ENCODE assay signal across 17 cellular contexts in genomic region chr15:79082363-79083070, GRCh38. TPM values are rescaled to one million over a fixed set of nuclear protein-coding genes. Genes with fewer than 3 reads are reported as not detected.
A peak's percentile ranks its signal among the peaks of the same experiment; 100 is the strongest.
DNase-seq lines count a peak whose midpoint lies in the region; ATAC-seq, FAIRE-seq and TF ChIP-seq lines count a peak whose summit lies in the region.
"Had no signal": no experiment of that assay in that cellular context is flagged by ENCODE, and none has a peak within 500 bp of the region (broad histone marks: within the 10 kb centered on the region; RNA-seq: fewer than 3 reads in every experiment).

No MANE protein-coding gene starts in this region.

- no peaks in the 10 kb centered on the region for H3K36me3 Mint-ChIP-seq in endodermal cell (ENCODE audit: low read depth)
- H3K36me3 Mint-ChIP-seq in activated T-cell treated with anti-CD3 and anti-CD28 coated beads, Interleukin-2, amount 50 U/mL, for 72 hours (ENCODE audit: insufficient read depth in 2 of 2): no peaks in the 10 kb centered on the region

- H3K27me3 ChIP-seq in HepG2 (ENCODE audit: control insufficient read depth in 1 of 2, insufficient read depth in 2 of 2, low read length in 2 of 2) (peaks cover 3 to 7% of the 10 kb centered on the region in 2 experiments; a peak in 3 of 5 replicates), right lobe of liver (no peaks in the 10 kb centered on the region), endodermal cell (ENCODE audit: control insufficient read depth, insufficient read depth, low read length, poor library complexity, severe bottlenecking) (peaks cover 55% of the 10 kb centered on the region)

- TF ChIP-seq POLR2A in HepG2 (IDR thresholded peaks at IDR 0.05; ENCODE audit: insufficient read depth in 1 of 2, low read depth in 2 of 2, low read length in 2 of 2) (no peak), right lobe of liver (IDR thresholded peaks at IDR 0.05) (no peak)

- H4K20me1 ChIP-seq in HepG2 (ENCODE audit: insufficient read depth, low read length): no peaks in the 10 kb centered on the region

- no peaks in the 10 kb centered on the region for H3K4me1 Mint-ChIP-seq in endodermal cell
- H3K4me1 Mint-ChIP-seq in activated T-cell treated with anti-CD3 and anti-CD28 coated beads, Interleukin-2, amount 50 U/mL, for 72 hours (ENCODE audit: low read depth): no peaks in the 10 kb centered on the region

- no peaks in the 10 kb centered on the region for H3K36me3 ChIP-seq in HepG2 (replicated peaks in 1 of 2; ENCODE audit: control insufficient read depth in 1 of 2, insufficient read depth in 2 of 2, low read length in 2 of 2)
- H3K36me3 ChIP-seq in right lobe of liver: no peaks in the 10 kb centered on the region
- H3K36me3 ChIP-seq in endodermal cell (ENCODE audit: control insufficient read depth, insufficient read depth, low read length): no peaks in the 10 kb centered on the region

- TF ChIP-seq RAD21 in HepG2 (CRISPR knock-in tag; IDR thresholded peaks at IDR 0.05): no peak

- intact Hi-C loops in HepG2 (cut with micrococcal nuclease; ENCODE audit: unreplicated experiment) (no loop called here), right lobe of liver (cut with DNase I) (no loop called here)

- TF ChIP-seq CTCF in HepG2 (CRISPR knock-in tag; IDR thresholded peaks at IDR 0.05) (no peak), right lobe of liver (IDR thresholded peaks at IDR 0.05) (no peak), endodermal cell (conservative IDR thresholded peaks at IDR 0.05) (no peak)

- in situ Hi-C loops in HepG2 (cut with HindIII; ENCODE audit: extremely low pct_ligation_motif_present, low pct_unique_long_range_greater_than_20kb): no loop called here

- H3K27me3 Mint-ChIP-seq in endodermal cell (ENCODE audit: insufficient read depth): peaks cover 67% of the 10 kb centered on the region
- H3K27me3 Mint-ChIP-seq in activated T-cell treated with anti-CD3 and anti-CD28 coated beads, Interleukin-2, amount 50 U/mL, for 72 hours (ENCODE audit: low read depth): peaks cover 24% of the 10 kb centered on the region

- FAIRE-seq in HepG2 (lab: Jason Lieb, UNC): no peak

- POLR2A ChIA-PET in HepG2 (lab: Yijun Ruan, JAX): no interaction called here

- DNase-seq in HepG2 (ENCODE audit: low spot score) (no peak), right lobe of liver (no peak), NCI-H1694 treated with DMSO at 0.1 percent for 48 hours (lab: John Stamatoyannopoulos, UW) (peak; percentile 24), endodermal cell (peak; percentile 1), NCI-H2171 (lab: John Stamatoyannopoulos, UW) (no peak)
- no peak for DNase-seq in activated T-cell treated with anti-CD3 and anti-CD28 coated beads, Interleukin-2, amount 50 U/mL, for 72 hours
- DNase-seq: CD4-positive, alpha-beta T cell; DMS153; DMS79; GDM1; GOT3; H7; HFFc6 had no signal

- no TSS peak for BruUV-seq in HepG2 (replicated peaks; lab: Mats Ljungman, UMichigan)

- H3K4me1 ChIP-seq in HepG2 (ENCODE audit: insufficient read depth, low read length) (no peaks in the 10 kb centered on the region), right lobe of liver (no peaks in the 10 kb centered on the region), endodermal cell (ENCODE audit: control insufficient read depth, insufficient read depth, low read length) (no peaks in the 10 kb centered on the region)

- H3K79me2 ChIP-seq in HepG2 (ENCODE audit: insufficient read depth, low read length): no peaks in the 10 kb centered on the region

- CTCF ChIA-PET in HepG2 (lab: Yijun Ruan, JAX; ENCODE audit: low intra/inter-chr PET ratio, low total read pairs): no interaction called here

- no peaks in the 10 kb centered on the region for H3K9me3 Mint-ChIP-seq in endodermal cell
- no peaks in the 10 kb centered on the region for H3K9me3 Mint-ChIP-seq in activated T-cell treated with anti-CD3 and anti-CD28 coated beads, Interleukin-2, amount 50 U/mL, for 72 hours
- H3K9me3 Mint-ChIP-seq: CD4-positive, alpha-beta T cell; HFFc6 had no signal

- TF ChIP-seq EP300 in HepG2 (IDR thresholded peaks at IDR 0.05; ENCODE audit: low read depth in 2 of 2, low read length in 2 of 2) (no peak), HepG2 (CRISPR knock-in tag; IDR thresholded peaks at IDR 0.05; ENCODE audit: borderline replicate concordance) (no peak)

- H3K4me3 ChIP-seq in HepG2 (replicated peaks in 1 of 3; ENCODE audit: insufficient read depth in 1 of 3, low read depth in 2 of 3, low read length in 3 of 3): no peak overlapping the region
- no peak overlapping the region for H3K4me3 ChIP-seq in right lobe of liver
- H3K4me3 ChIP-seq in endodermal cell (ENCODE audit: low read length): no peak overlapping the region

- no peak for ATAC-seq in HepG2
- no peak for ATAC-seq in right lobe of liver
- ATAC-seq in activated T-cell treated with anti-CD3 and anti-CD28 coated beads, Interleukin-2, amount 50 U/mL, for 72 hours (replicated peaks in 1 of 2): no peak
- ATAC-seq: HCT116 had no signal

- H3K27ac ChIP-seq in HepG2 (ENCODE audit: extremely low read length, insufficient read depth, low read length) (no peak overlapping the region), right lobe of liver (no peak overlapping the region), endodermal cell (ENCODE audit: low read depth, low read length) (no peak overlapping the region)
- H3K27ac ChIP-seq: C4-2B had no signal

- H3K4me2 ChIP-seq in HepG2 (ENCODE audit: low read depth, low read length): no peak overlapping the region

- no peak overlapping the region for H3K4me3 Mint-ChIP-seq in endodermal cell
- no peak overlapping the region for H3K4me3 Mint-ChIP-seq in activated T-cell treated with anti-CD3 and anti-CD28 coated beads, Interleukin-2, amount 50 U/mL, for 72 hours
- H3K4me3 Mint-ChIP-seq: B cell; CD4-positive, alpha-beta T cell; HFFc6 had no signal

- no peak overlapping the region for H2AFZ ChIP-seq in HepG2 (ENCODE audit: low read length)

- no peak overlapping the region for H3K27ac Mint-ChIP-seq in endodermal cell
- no peak overlapping the region for H3K27ac Mint-ChIP-seq in activated T-cell treated with anti-CD3 and anti-CD28 coated beads, Interleukin-2, amount 50 U/mL, for 72 hours
- H3K27ac Mint-ChIP-seq: B cell; CD4-positive, alpha-beta T cell; HFFc6 had no signal

- H3K9me3 ChIP-seq in HepG2 (ENCODE audit: low read length) (no peaks in the 10 kb centered on the region), right lobe of liver (no peaks in the 10 kb centered on the region), endodermal cell (ENCODE audit: control insufficient read depth, low read length) (no peaks in the 10 kb centered on the region)

- WGBS in HepG2 (ENCODE audit: low lambda C conversion rate): 54% methylated on average over 5 of the region's 6 CpGs
- 63% methylated on average over 4 of the region's 6 CpGs for WGBS in right lobe of liver (ENCODE audit: insufficient coverage, low coverage, low lambda C conversion rate, missing lambda C conversion rate)
- WGBS in endodermal cell (ENCODE audit: insufficient coverage in 1 of 2, insufficient read length in 1 of 2), 2 experiments: 85 to 86% methylated on average over 5 to 6 of the region's 6 CpGs

- H3K9ac ChIP-seq in HepG2 (ENCODE audit: insufficient read depth, low read depth, low read length) (no peak overlapping the region), endodermal cell (ENCODE audit: extremely low read depth, low read length, poor library complexity, severe bottlenecking) (no peak overlapping the region)

TF ChIP-seq in HepG2, 621 proteins besides CTCF, POLR2A, EP300 and RAD21:
- TF ChIP-seq ZSCAN20 (CRISPR knock-in tag; IDR thresholded peaks at IDR 0.05; ENCODE audit: borderline replicate concordance) (no peak), ZNF12 (CRISPR knock-in tag; IDR thresholded peaks at IDR 0.05) (peak; percentile 92)
- TF ChIP-seq, protein P1, sequence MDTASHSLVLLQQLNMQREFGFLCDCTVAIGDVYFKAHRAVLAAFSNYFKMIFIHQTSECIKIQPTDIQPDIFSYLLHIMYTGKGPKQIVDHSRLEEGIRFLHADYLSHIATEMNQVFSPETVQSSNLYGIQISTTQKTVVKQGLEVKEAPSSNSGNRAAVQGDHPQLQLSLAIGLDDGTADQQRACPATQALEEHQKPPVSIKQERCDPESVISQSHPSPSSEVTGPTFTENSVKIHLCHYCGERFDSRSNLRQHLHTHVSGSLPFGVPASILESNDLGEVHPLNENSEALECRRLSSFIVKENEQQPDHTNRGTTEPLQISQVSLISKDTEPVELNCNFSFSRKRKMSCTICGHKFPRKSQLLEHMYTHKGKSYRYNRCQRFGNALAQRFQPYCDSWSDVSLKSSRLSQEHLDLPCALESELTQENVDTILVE (CRISPR knock-in tag; IDR thresholded peaks at IDR 0.05): no peak

RNA-seq across cellular contexts. Expression of gene RASGRF1, which starts 8.1 kb away (rescaled TPM):
- total RNA-seq in HepG2 (2016; rRNA removed; fragmentation: Illumina TruSeq; extraction: Trizol) (0.55 TPM in 2 replicates), right lobe of liver (under 1 TPM in 1 of 6 experiments, not detected in 5; 0.29 TPM), endodermal cell (under 1 TPM in 1 of 2 donors, not detected in 1; 0.20 TPM)
- total RNA-seq in HepG2 (2016; cell fraction: cytosol; rRNA removed; fragmentation: Illumina TruSeq; extraction: Trizol; ENCODE audit: low read depth): 0.51 and 0.71 TPM in 2 replicates
- total RNA-seq in HepG2 (2016; cell fraction: insoluble cytoplasmic fraction; rRNA removed; fragmentation: Illumina TruSeq; extraction: Trizol): 0.09 and 0.13 TPM in 2 replicates
- total RNA-seq in HepG2 (2016; cell fraction: membrane; rRNA removed; fragmentation: Illumina TruSeq; extraction: Trizol): 0.24 and 0.40 TPM in 2 replicates
- 0.34 and 0.78 TPM in 2 replicates for total RNA-seq in HepG2 (2016; cell fraction: nucleus; rRNA removed; fragmentation: Illumina TruSeq; extraction: Trizol)
- polyA plus RNA-seq in HepG2 (2011; rRNA removed): 1.2 and 3.0 TPM in 2 replicates
- 1.0 TPM in 2 replicates for polyA plus RNA-seq in HepG2 (2011; cell fraction: cytosol; rRNA removed)
- 2.5 and 3.4 TPM in 2 replicates for polyA plus RNA-seq in HepG2 (2011; cell fraction: nucleus; rRNA removed)
- polyA plus RNA-seq in HepG2 (2012): 0.91 and 1.3 TPM in 2 replicates
- polyA plus RNA-seq in HepG2 (2016; cell fraction: cytosol; fragmentation: Illumina TruSeq; extraction: Trizol; ENCODE audit: low read depth): 0.15 and 0.17 TPM in 2 replicates
- 0.09 and 0.22 TPM in 2 replicates for polyA plus RNA-seq in HepG2 (2016; cell fraction: insoluble cytoplasmic fraction; fragmentation: Illumina TruSeq; extraction: Trizol; ENCODE audit: low read depth)
- polyA plus RNA-seq in HepG2 (2016; cell fraction: membrane; fragmentation: Illumina TruSeq; extraction: Trizol; ENCODE audit: low read depth): 0.37 and 0.96 TPM in 2 replicates
- 0.15 TPM in 1 of 2 replicates, not detected in the other for polyA plus RNA-seq in HepG2 (2016; cell fraction: nucleus; fragmentation: Illumina TruSeq; extraction: Trizol; ENCODE audit: insufficient read depth, low read depth)
- polyA minus RNA-seq in HepG2 (2011; rRNA and poly(A)+ RNA removed; ENCODE audit: low replicate concordance): 0.09 and 0.70 TPM in 2 replicates
- 0.69 and 1.2 TPM in 2 replicates for polyA minus RNA-seq in HepG2 (2011; cell fraction: cytosol; rRNA and poly(A)+ RNA removed)
- polyA minus RNA-seq in HepG2 (2011; cell fraction: nucleus; rRNA and poly(A)+ RNA removed): 3.7 and 5.4 TPM in 2 replicates
- 0.07 TPM for polyA plus RNA-seq in endodermal cell (2013, experiment 1 of 2)
- polyA plus RNA-seq in endodermal cell (2013, experiment 2 of 2): not detected
- total RNA-seq in activated T-cell treated with anti-CD3 and anti-CD28 coated beads, Interleukin-2, amount 50 U/mL, for 72 hours: not detected
- total RNA-seq: CD4-positive, alpha-beta T cell; Daoy had no signal

Comparison
In these comparisons a context has a peak if more than half of its experiments do, and no peak if none do; other contexts are left out.
1. DNase-seq: peak in NCI-H1694 treated with DMSO at 0.1 percent for 48 hours (single experiment) and endodermal cell (single experiment); none in HepG2 (single experiment), right lobe of liver (0 of 3), activated T-cell treated with anti-CD3 and anti-CD28 coated beads, Interleukin-2, amount 50 U/mL, for 72 hours (0 of 2) and NCI-H2171 (single experiment).